In the genomic region with DNA sequence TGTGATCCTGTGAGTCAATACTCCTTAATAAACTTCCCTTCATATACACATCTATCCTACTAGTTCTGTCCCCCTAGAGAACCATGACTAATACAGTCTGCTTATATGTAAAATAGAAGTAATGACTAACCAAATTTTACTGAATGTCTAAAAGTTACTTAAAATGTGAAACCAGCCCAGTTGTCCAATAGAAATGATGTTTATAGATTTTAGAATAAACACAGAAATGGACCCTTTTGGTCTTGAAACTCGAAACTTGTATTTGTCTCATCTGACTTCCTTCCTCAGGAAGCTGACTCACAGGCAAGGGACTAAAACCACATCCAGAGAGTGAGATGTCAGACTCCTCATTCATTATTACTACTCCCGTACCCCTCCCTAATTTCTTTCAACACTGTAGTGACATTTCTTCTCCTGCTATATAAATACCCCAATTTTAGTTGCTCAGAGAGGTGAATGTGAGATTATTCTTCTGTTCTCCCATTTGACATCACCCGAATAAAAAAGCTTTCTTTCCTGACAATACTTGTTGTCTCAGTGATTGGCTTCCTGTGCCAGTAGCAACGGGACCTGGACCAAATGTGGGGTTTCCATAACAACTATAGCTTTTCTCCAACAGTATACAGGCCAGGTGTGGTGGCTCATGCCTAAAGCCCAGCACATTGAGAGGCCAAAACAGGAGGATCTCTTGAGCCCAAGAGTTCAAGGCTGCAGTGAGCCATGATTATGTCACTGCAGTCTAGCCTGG, we compare ENCODE assay signal across 10 cellular contexts.
DNase-seq lines count a peak whose midpoint lies in the region; ATAC-seq, FAIRE-seq and TF ChIP-seq lines count a peak whose summit lies in the region.
"Had no signal": no experiment of that assay in that cellular context is flagged by ENCODE, and none has a peak within 500 bp of the region (broad histone marks: within the 10 kb centered on the region; RNA-seq: fewer than 3 reads in every experiment).

No MANE protein-coding gene starts in this region.

- peak overlapping the region; percentile 63 for H3K4me2 ChIP-seq in astrocyte (ENCODE audit: low read length)

- H3K9me3 ChIP-seq in astrocyte (ENCODE audit: insufficient read depth, low read depth, low read length) = peaks cover 4% of the 10 kb centered on the region

- peak overlapping the region; percentile 39 for H3K27ac ChIP-seq in astrocyte (ENCODE audit: low read depth, low read length)
- H3K27ac ChIP-seq in temporal lobe (ENCODE audit: low read depth, low read length) = peak overlapping the region; percentile 19

- peak overlapping the region; percentile 80 for H3K27ac Mint-ChIP-seq in activated naive CD8-positive, alpha-beta T cell treated with anti-CD3 and anti-CD28 coated beads, Interleukin-2, amount 10 ng/mL, durations not matched to agents 7 days and 5 days
- no peak overlapping the region for H3K27ac Mint-ChIP-seq in activated naive CD8-positive, alpha-beta T cell treated with anti-CD3 and anti-CD28 coated beads for 36 hours
- H3K27ac Mint-ChIP-seq in astrocyte (ENCODE audit: unreplicated experiment) (peak overlapping the region; percentile 70), Calu3 (ENCODE audit: unreplicated experiment) (no peak overlapping the region)

- no peak overlapping the region for H2AFZ ChIP-seq in astrocyte (ENCODE audit: low read depth, low read length)

- H3K36me3 Mint-ChIP-seq in activated naive CD8-positive, alpha-beta T cell treated with anti-CD3 and anti-CD28 coated beads, Interleukin-2, amount 10 ng/mL, durations not matched to agents 7 days and 5 days = peaks cover 4% of the 10 kb centered on the region
- no peaks in the 10 kb centered on the region for H3K36me3 Mint-ChIP-seq in activated naive CD8-positive, alpha-beta T cell treated with anti-CD3 and anti-CD28 coated beads for 36 hours
- H3K36me3 Mint-ChIP-seq in astrocyte (ENCODE audit: low read depth, unreplicated experiment) = peaks cover 5% of the 10 kb centered on the region
- H3K36me3 Mint-ChIP-seq in Calu3 (ENCODE audit: insufficient read depth, unreplicated experiment) = no peaks in the 10 kb centered on the region

- intact Hi-C loops in Calu3 (cut with micrococcal nuclease; ENCODE audit: unreplicated experiment) = no loop called here

- CTCF ChIA-PET in Calu3 (lab: Charles Lee) = no interaction called here

- peak overlapping the region; percentile 59 for H3K4me3 Mint-ChIP-seq in activated naive CD8-positive, alpha-beta T cell treated with anti-CD3 and anti-CD28 coated beads, Interleukin-2, amount 10 ng/mL, durations not matched to agents 7 days and 5 days
- H3K4me3 Mint-ChIP-seq in activated naive CD8-positive, alpha-beta T cell treated with anti-CD3 and anti-CD28 coated beads for 36 hours = no peak overlapping the region
- H3K4me3 Mint-ChIP-seq in astrocyte (ENCODE audit: unreplicated experiment) (no peak overlapping the region), Calu3 (ENCODE audit: low read depth, unreplicated experiment) (no peak overlapping the region)

- H3K4me3 ChIP-seq in astrocyte (ENCODE audit: insufficient read depth, low read depth, low read length) = no peak overlapping the region

- no TSS peak for BruUV-seq in Calu3 (replicated peaks; lab: Mats Ljungman, UMichigan)

- H3K27me3 ChIP-seq in astrocyte (ENCODE audit: insufficient read depth, low read length) = no peaks in the 10 kb centered on the region

- H3K9me3 Mint-ChIP-seq in activated naive CD8-positive, alpha-beta T cell treated with anti-CD3 and anti-CD28 coated beads, Interleukin-2, amount 10 ng/mL, durations not matched to agents 7 days and 5 days = peaks cover 21% of the 10 kb centered on the region
- H3K9me3 Mint-ChIP-seq in activated naive CD8-positive, alpha-beta T cell treated with anti-CD3 and anti-CD28 coated beads for 36 hours = peaks cover 24% of the 10 kb centered on the region
- peaks cover 32% of the 10 kb centered on the region for H3K9me3 Mint-ChIP-seq in astrocyte (ENCODE audit: unreplicated experiment)
- H3K9me3 Mint-ChIP-seq in Calu3 (ENCODE audit: low read depth, unreplicated experiment) = peaks cover 23% of the 10 kb centered on the region

- no peak overlapping the region for H3K9ac ChIP-seq in astrocyte (ENCODE audit: low read length)

- no peaks in the 10 kb centered on the region for H3K27me3 Mint-ChIP-seq in activated naive CD8-positive, alpha-beta T cell treated with anti-CD3 and anti-CD28 coated beads, Interleukin-2, amount 10 ng/mL, durations not matched to agents 7 days and 5 days
- no peaks in the 10 kb centered on the region for H3K27me3 Mint-ChIP-seq in activated naive CD8-positive, alpha-beta T cell treated with anti-CD3 and anti-CD28 coated beads for 36 hours
- H3K27me3 Mint-ChIP-seq in astrocyte (ENCODE audit: low read depth, unreplicated experiment) (no peaks in the 10 kb centered on the region), Calu3 (ENCODE audit: unreplicated experiment) (no peaks in the 10 kb centered on the region)

- no peaks in the 10 kb centered on the region for H3K36me3 ChIP-seq in astrocyte (ENCODE audit: insufficient read depth, low read length)

- no peak for DNase-seq in activated naive CD8-positive, alpha-beta T cell treated with anti-CD3 and anti-CD28 coated beads, Interleukin-2, amount 10 ng/mL, durations not matched to agents 7 days and 5 days
- DNase-seq in activated naive CD8-positive, alpha-beta T cell treated with anti-CD3 and anti-CD28 coated beads for 36 hours = no peak
- DNase-seq in astrocyte (ENCODE audit: low read depth) (peak; percentile 84), glomerular visceral epithelial cell (ENCODE audit: extremely low spot score) (no peak), ureter (ENCODE audit: low spot score) (no peak), Calu3 (no peak)
- DNase-seq: activated gamma-delta T cell, NCI-H1105 had no signal

- no peaks in the 10 kb centered on the region for H3K79me2 ChIP-seq in astrocyte (ENCODE audit: insufficient read depth, low read length)

- TF ChIP-seq CTCF in astrocyte (IDR thresholded peaks at IDR 0.05; ENCODE audit: insufficient read depth, low read depth, low read length) (no peak), Calu3 (IDR thresholded peaks at IDR 0.05; ENCODE audit: unreplicated experiment) (no peak)

- ATAC-seq in activated naive CD8-positive, alpha-beta T cell treated with anti-CD3 and anti-CD28 coated beads, Interleukin-2, amount 10 ng/mL, durations not matched to agents 7 days and 5 days (ENCODE audit: low read depth) = peak; percentile 79
- ATAC-seq in HG03520 (IDR thresholded peaks at IDR 0.05; ENCODE audit: unreplicated experiment) = peak; percentile 76

- no peaks in the 10 kb centered on the region for H4K20me1 ChIP-seq in astrocyte (ENCODE audit: insufficient read depth, low read length)

- peaks cover 9% of the 10 kb centered on the region for H3K4me1 ChIP-seq in astrocyte (ENCODE audit: insufficient read depth, low read length)

- no peak for FAIRE-seq in astrocyte (lab: Jason Lieb, UNC)

- POLR2A ChIA-PET in activated naive CD8-positive, alpha-beta T cell treated with anti-CD3 and anti-CD28 coated beads, Interleukin-2, amount 10 ng/mL, durations not matched to agents 7 days and 5 days (lab: Charles Lee) = no interaction called here

- H3K4me1 Mint-ChIP-seq in activated naive CD8-positive, alpha-beta T cell treated with anti-CD3 and anti-CD28 coated beads, Interleukin-2, amount 10 ng/mL, durations not matched to agents 7 days and 5 days = peaks cover 13% of the 10 kb centered on the region
- peaks cover 5% of the 10 kb centered on the region for H3K4me1 Mint-ChIP-seq in activated naive CD8-positive, alpha-beta T cell treated with anti-CD3 and anti-CD28 coated beads for 36 hours
- H3K4me1 Mint-ChIP-seq in astrocyte (ENCODE audit: low read depth, unreplicated experiment) (peaks cover 15% of the 10 kb centered on the region), Calu3 (ENCODE audit: low read depth, unreplicated experiment) (no peaks in the 10 kb centered on the region)

Comparison
In these comparisons a context has a peak if more than half of its experiments do, and no peak if none do; other contexts are left out.
1. H3K27ac Mint-ChIP-seq: peak in activated naive CD8-positive, alpha-beta T cell treated with anti-CD3 and anti-CD28 coated beads, Interleukin-2, amount 10 ng/mL, durations not matched to agents 7 days and 5 days (single experiment) and astrocyte (single experiment); none in activated naive CD8-positive, alpha-beta T cell treated with anti-CD3 and anti-CD28 coated beads for 36 hours (single experiment) and Calu3 (single experiment).